17 cellular contexts compared by ENCODE assay signal in genomic region chrX:47186096-47186740, GRCh38.
"Had no signal": no experiment of that assay in that cellular context is flagged by ENCODE, and none has a peak within 500 bp of the region (broad histone marks: within the 10 kb centered on the region; RNA-seq: fewer than 3 reads in every experiment).

No MANE protein-coding gene starts in this region.

- ATAC-seq: activated CD4-positive, CD25-positive, alpha-beta regulatory T cell treated with anti-CD3 and anti-CD28 coated beads, Interleukin-2, amount 50 U/mL, for 24 hours; mucosa of descending colon had no signal

- FAIRE-seq: endometrium, frontal cortex had no signal

- H3K27ac ChIP-seq: coronary artery, left ventricle myocardium inferior, neutrophil, sigmoid colon, tibial artery had no signal

- H3K4me3 ChIP-seq: coronary artery, left ventricle myocardium inferior, mucosa of descending colon, sigmoid colon, tibial artery had no signal

- H3K36me3 Mint-ChIP-seq: naive B cell had no signal

- DNase-seq: activated gamma-delta T cell treated with Interleukin-2 at 50 U/mL for 16 hours; central memory CD4-positive, alpha-beta T cell; left ventricle myocardium inferior; mesenchymal stem cell; mucosa of descending colon; naive B cell; sigmoid colon; stimulated activated CD4-positive, alpha-beta T cell treated with anti-CD3 and anti-CD28 coated beads, Interleukin-1b, Interleukin-23, amount 100 ng/mL, for 48 hours; stimulated activated CD8-positive, alpha-beta memory T cell treated with anti-CD3 and anti-CD28 coated beads, Interleukin-4, amount 100 ng/mL, for 48 hours; stimulated activated naive CD4-positive, alpha-beta T cell treated with Interleukin-2 at 50 U/mL for 16 hours; tibial artery had no signal

- H3K9me3 ChIP-seq: left ventricle myocardium inferior, mucosa of descending colon, neutrophil, sigmoid colon, tibial artery had no signal

- H3K4me3 Mint-ChIP-seq: brain, naive B cell had no signal

- H3K4me1 ChIP-seq: left ventricle myocardium inferior had no signal

- H3K27me3 ChIP-seq: neutrophil, sigmoid colon, tibial artery had no signal

- H3K9me3 Mint-ChIP-seq: naive B cell had no signal
